ENCODE assay signal across 18 cellular contexts in the genomic region with DNA sequence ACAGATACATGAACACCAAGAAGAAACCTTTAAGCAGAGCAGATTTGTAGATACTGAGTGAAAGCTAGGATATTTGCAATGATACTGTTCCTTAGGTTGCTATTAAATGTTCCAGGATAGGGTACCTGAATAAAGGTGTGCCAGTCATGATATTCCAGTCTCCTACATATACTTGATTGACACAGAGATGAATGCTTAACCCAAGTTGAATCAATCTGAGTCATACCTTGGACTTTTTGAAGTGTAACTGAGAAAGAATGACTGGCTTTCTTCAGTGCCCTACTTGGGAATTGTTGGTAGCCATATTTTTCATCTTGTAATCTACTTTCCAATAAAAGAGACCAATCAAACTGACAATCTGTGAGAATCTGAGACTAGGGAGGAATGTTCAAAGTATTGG.
DNase-seq lines count a peak whose midpoint lies in the region; ATAC-seq, FAIRE-seq and TF ChIP-seq lines count a peak whose summit lies in the region.
"Had no signal": no experiment of that assay in that cellular context is flagged by ENCODE, and none has a peak within 500 bp of the region (broad histone marks: within the 10 kb centered on the region; RNA-seq: fewer than 3 reads in every experiment).

No MANE protein-coding gene starts in this region.

- peaks cover 11% of the 10 kb centered on the region for H3K4me1 ChIP-seq in foreskin keratinocyte

- H3K27me3 ChIP-seq in bronchial epithelial cell (ENCODE audit: control insufficient read depth, insufficient read depth, low read length) (no peaks in the 10 kb centered on the region), foreskin keratinocyte (no peaks in the 10 kb centered on the region)

- no peak for FAIRE-seq in bronchial epithelial cell (lab: Jason Lieb, UNC)
- FAIRE-seq: GM12891, GM18507 had no signal

- no peaks in the 10 kb centered on the region for H3K36me3 ChIP-seq in bronchial epithelial cell (ENCODE audit: control insufficient read depth, insufficient read depth, low read length)

- no peak for TF ChIP-seq CTCF in bronchial epithelial cell (IDR thresholded peaks at IDR 0.05; ENCODE audit: insufficient read depth, low read length, severe bottlenecking)
- TF ChIP-seq CTCF in foreskin keratinocyte (conservative IDR thresholded peaks at IDR 0.05), result no peak

- ATAC-seq in foreskin keratinocyte, result peak; percentile 79
- ATAC-seq in HG02981 (IDR thresholded peaks at IDR 0.05; ENCODE audit: unreplicated experiment), result no peak
- ATAC-seq: GM23338, HCT116 had no signal

- DNase-seq in HT1080 (ENCODE audit: low read depth) (peak; percentile 4), bronchial epithelial cell (ENCODE audit: low read depth) (peak; percentile 54), foreskin keratinocyte (peak in 1 of 2 donors; percentile 61), GM03348 (ENCODE audit: low spot score) (no peak)
- DNase-seq in activated CD8-positive, alpha-beta memory T cell treated with anti-CD3 and anti-CD28 coated beads for 24 hours, result no peak
- DNase-seq: C1 segment of cervical spinal cord; Calu3; CD4-positive, alpha-beta memory T cell; COR-L47; DMS79; EL; GDM1; H9 had no signal

- H3K27ac ChIP-seq in foreskin keratinocyte, result no peak overlapping the region

- no peak overlapping the region for H3K4me3 ChIP-seq in bronchial epithelial cell (ENCODE audit: low read depth, low read length)
- H3K4me3 ChIP-seq: GM23338 had no signal

Comparison
In these comparisons a context has a peak if more than half of its experiments do, and no peak if none do; other contexts are left out.
1. DNase-seq: peak in HT1080 (single experiment) and bronchial epithelial cell (single experiment); none in activated CD8-positive, alpha-beta memory T cell treated with anti-CD3 and anti-CD28 coated beads for 24 hours (single experiment) and GM03348 (single experiment).